In the genomic region with DNA sequence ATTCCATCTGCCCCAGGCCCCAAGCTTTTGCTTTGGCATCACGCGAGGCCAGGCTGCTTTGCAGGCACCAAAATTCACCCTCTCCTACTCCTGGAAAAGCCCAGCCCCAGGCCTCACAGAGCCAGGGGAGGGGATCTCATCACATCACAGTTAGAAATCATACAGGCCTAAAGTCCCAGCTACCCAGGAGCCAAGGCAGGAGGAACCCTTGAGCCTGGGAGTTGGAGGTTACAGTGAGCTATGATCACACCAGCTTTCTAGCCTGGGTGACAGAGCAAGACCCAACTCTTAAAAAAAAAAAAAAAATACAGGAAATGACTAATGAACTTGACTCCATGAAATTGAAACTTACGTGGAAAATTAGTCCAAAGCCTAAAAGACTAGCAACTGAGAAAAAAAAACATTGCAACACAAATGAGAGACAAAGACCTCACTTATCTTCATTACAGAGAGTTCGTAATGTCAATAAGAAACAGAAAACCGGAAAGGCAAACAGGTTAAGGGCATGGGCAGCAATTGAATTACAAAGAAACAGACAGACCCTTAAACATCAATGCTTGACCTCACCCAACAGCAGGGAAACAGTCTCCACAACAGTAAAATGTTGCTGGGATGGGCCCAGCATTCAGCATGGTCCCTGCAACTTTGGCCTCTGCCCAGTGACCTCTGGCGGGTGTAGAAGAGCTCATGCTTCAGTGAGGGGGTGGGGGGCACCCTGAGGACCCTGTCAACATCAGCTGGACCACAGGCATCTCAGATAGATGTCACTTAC, we compare ENCODE assay signal across 9 cellular contexts.
A peak's percentile ranks its signal among the peaks of the same experiment; 100 is the strongest.
DNase-seq lines count a peak whose midpoint lies in the region; FAIRE-seq and TF ChIP-seq lines count a peak whose summit lies in the region.
"Had no signal": no experiment of that assay in that cellular context is flagged by ENCODE, and none has a peak within 500 bp of the region (broad histone marks: within the 10 kb centered on the region; RNA-seq: fewer than 3 reads in every experiment).

No MANE protein-coding gene starts in this region.

- POLR2A ChIA-PET in SK-N-SH (lab: Yijun Ruan, JAX) = no interaction called here

- H3K27ac ChIP-seq in SK-N-SH (ENCODE audit: low read depth in 2 of 2, low read length in 1 of 2) (peak overlapping the region; percentile 58 to 87; a peak in 3 of 4 replicates), skin epidermis (peak overlapping the region in 19 of 21 experiments; percentile 26 to 85 (median 68))
- H3K27ac ChIP-seq: 22Rv1 had no signal

- 67% methylated on average over 6 of the region's 6 CpGs for WGBS in SK-N-SH (ENCODE audit: low lambda C conversion rate)

- no peak for TF ChIP-seq RAD21 in SK-N-SH (IDR thresholded peaks at IDR 0.05; ENCODE audit: low read length)

- in situ Hi-C loops in GM13977 (cut with MboI; ENCODE audit: low pct_unique_long_range_greater_than_20kb, low sequenced_read_pairs, unreplicated experiment) = no loop called here

- no peak for FAIRE-seq in D721Med (lab: Jason Lieb, UNC)

- peaks cover 5% of the 10 kb centered on the region for H3F3A ChIP-seq in SK-N-SH (replicated peaks; ENCODE audit: insufficient read depth)

- H3K4me2 ChIP-seq in SK-N-SH = peak overlapping the region; percentile 55

- no peak for TF ChIP-seq CTCF in SK-N-SH (IDR thresholded peaks at IDR 0.05)
- TF ChIP-seq CTCF in D721Med (IDR thresholded peaks at IDR 0.05; ENCODE audit: insufficient read depth, missing control alignments) = no peak
- TF ChIP-seq CTCF in GM13977 (IDR thresholded peaks at IDR 0.05; ENCODE audit: extremely low read depth, insufficient read depth, missing control alignments) = no peak

- peaks cover 0 to 2% of the 10 kb centered on the region in 2 experiments for H3K36me3 ChIP-seq in SK-N-SH (replicated peaks in 1 of 2; ENCODE audit: control insufficient read depth in 1 of 2, insufficient read depth in 2 of 2, low read length in 1 of 2)

- DNase-seq in DMS153 (lab: John Stamatoyannopoulos, UW) (peak; percentile 29), DMS153 treated with DMSO at 0.1 percent for 48 hours (lab: John Stamatoyannopoulos, UW; ENCODE audit: unreplicated experiment) (no peak), SK-N-SH (no peak), fibroblast of the conjunctiva (ENCODE audit: low read depth) (peak; percentile 42), D721Med (ENCODE audit: insufficient read length, low spot score) (no peak), GM13977 (ENCODE audit: low spot score) (no peak)
- DNase-seq in stimulated activated CD4-positive, alpha-beta T cell treated with anti-CD3 and anti-CD28 coated beads, Interleukin-4, amount 100 ng/mL, for 4 hours = no peak

- H3K79me2 ChIP-seq in SK-N-SH (ENCODE audit: insufficient read depth) = no peaks in the 10 kb centered on the region

- H3K9me2 ChIP-seq in SK-N-SH = no peaks in the 10 kb centered on the region

- H2AFZ ChIP-seq in SK-N-SH (ENCODE audit: low read depth) = peak overlapping the region; percentile 87

- H3K4me3 ChIP-seq in SK-N-SH (ENCODE audit: low read depth in 2 of 2, low read length in 1 of 2) = no peak overlapping the region
- H3K4me3 ChIP-seq in skin epidermis = no peak overlapping the region

- no peak for TF ChIP-seq EP300 in SK-N-SH (IDR thresholded peaks at IDR 0.05; ENCODE audit: borderline replicate concordance in 1 of 2, low read depth in 1 of 2, low read length in 1 of 2)

- H3K9me3 ChIP-seq in SK-N-SH = no peaks in the 10 kb centered on the region

- no peaks in the 10 kb centered on the region for H3K27me3 ChIP-seq in SK-N-SH (ENCODE audit: insufficient read depth)

- peak overlapping the region; percentile 68 for H3K9ac ChIP-seq in SK-N-SH

- peaks cover 12 to 15% of the 10 kb centered on the region in 2 experiments; a peak in 3 of 4 replicates for H3K4me1 ChIP-seq in SK-N-SH (ENCODE audit: control insufficient read depth in 1 of 2, insufficient read depth in 2 of 2, low read depth in 1 of 2, low read length in 1 of 2)

- CTCF ChIA-PET in SK-N-SH (lab: Yijun Ruan, JAX) = interaction anchor here (1.0 to 1.4 kb wide), 6 partner anchors 10 to 188 kb away, joined by 3 to 6 read pairs (median 4); no protein-coding TSS in a partner anchor

- H4K20me1 ChIP-seq in SK-N-SH (ENCODE audit: insufficient read depth) = no peaks in the 10 kb centered on the region

TF ChIP-seq in SK-N-SH, 30 proteins besides CTCF, POLR2A, EP300 and RAD21:
- TF ChIP-seq, protein P1, sequence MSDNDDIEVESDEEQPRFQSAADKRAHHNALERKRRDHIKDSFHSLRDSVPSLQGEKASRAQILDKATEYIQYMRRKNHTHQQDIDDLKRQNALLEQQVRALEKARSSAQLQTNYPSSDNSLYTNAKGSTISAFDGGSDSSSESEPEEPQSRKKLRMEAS (IDR thresholded peaks at IDR 0.05; ENCODE audit: low read depth) = no peak
- TF ChIP-seq YY1 (IDR thresholded peaks at IDR 0.05; ENCODE audit: low read depth) (no peak), FOSL2 (IDR thresholded peaks at IDR 0.05; ENCODE audit: borderline replicate concordance, low read depth) (peak; percentile 36; the same call in 1 of the 2 replicates)
- TF ChIP-seq, protein P2, sequence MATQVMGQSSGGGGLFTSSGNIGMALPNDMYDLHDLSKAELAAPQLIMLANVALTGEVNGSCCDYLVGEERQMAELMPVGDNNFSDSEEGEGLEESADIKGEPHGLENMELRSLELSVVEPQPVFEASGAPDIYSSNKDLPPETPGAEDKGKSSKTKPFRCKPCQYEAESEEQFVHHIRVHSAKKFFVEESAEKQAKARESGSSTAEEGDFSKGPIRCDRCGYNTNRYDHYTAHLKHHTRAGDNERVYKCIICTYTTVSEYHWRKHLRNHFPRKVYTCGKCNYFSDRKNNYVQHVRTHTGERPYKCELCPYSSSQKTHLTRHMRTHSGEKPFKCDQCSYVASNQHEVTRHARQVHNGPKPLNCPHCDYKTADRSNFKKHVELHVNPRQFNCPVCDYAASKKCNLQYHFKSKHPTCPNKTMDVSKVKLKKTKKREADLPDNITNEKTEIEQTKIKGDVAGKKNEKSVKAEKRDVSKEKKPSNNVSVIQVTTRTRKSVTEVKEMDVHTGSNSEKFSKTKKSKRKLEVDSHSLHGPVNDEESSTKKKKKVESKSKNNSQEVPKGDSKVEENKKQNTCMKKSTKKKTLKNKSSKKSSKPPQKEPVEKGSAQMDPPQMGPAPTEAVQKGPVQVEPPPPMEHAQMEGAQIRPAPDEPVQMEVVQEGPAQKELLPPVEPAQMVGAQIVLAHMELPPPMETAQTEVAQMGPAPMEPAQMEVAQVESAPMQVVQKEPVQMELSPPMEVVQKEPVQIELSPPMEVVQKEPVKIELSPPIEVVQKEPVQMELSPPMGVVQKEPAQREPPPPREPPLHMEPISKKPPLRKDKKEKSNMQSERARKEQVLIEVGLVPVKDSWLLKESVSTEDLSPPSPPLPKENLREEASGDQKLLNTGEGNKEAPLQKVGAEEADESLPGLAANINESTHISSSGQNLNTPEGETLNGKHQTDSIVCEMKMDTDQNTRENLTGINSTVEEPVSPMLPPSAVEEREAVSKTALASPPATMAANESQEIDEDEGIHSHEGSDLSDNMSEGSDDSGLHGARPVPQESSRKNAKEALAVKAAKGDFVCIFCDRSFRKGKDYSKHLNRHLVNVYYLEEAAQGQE (IDR thresholded peaks at IDR 0.05; ENCODE audit: low read depth, low read length) = no peak

Comparison
In these comparisons a context has a peak if more than half of its experiments do, and no peak if none do; other contexts are left out.
1. DNase-seq: peak in DMS153 (single experiment) and fibroblast of the conjunctiva (single experiment); none in DMS153 treated with DMSO at 0.1 percent for 48 hours (single experiment), SK-N-SH (single experiment), D721Med (single experiment), stimulated activated CD4-positive, alpha-beta T cell treated with anti-CD3 and anti-CD28 coated beads, Interleukin-4, amount 100 ng/mL, for 4 hours (0 of 2) and GM13977 (single experiment).